ENCODE assay signal across 8 cellular contexts in the genomic region with DNA sequence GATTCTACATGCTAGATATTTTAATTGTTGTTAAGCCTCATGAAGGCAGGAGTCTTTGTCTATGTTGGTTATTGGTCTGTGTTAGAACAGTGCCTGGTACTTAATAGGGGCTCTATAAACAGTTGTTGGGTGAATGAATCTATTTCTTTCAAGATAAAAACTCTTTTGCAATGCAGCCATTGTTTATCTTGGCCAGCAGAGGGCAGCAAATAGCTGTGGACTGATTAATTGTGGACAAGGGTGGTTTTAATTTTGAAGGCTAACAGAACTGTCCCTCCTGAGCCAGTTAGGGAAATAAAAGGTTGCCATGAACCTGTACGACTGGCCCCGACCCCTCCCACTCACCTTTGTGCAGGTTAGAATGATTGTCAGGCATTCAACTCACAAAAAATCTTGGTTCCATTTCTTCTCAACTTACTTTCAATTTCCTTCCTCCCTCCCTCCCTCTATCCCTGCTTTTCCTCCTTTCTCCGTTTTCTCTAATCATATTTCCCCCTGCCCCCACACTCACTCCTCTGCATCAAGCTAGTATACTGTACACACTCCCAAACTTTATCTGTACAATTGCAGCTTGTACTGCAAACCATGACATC.
DNase-seq lines count a peak whose midpoint lies in the region; ATAC-seq, FAIRE-seq and TF ChIP-seq lines count a peak whose summit lies in the region.

No MANE protein-coding gene starts in this region.

- no peaks in the 10 kb centered on the region for H3K36me3 ChIP-seq in bronchial epithelial cell (ENCODE audit: control insufficient read depth, insufficient read depth, low read length)

- peak; percentile 1 to 43 for DNase-seq in NOMO-1 (lab: John Stamatoyannopoulos, UW; ENCODE audit: unreplicated experiment in 2 of 2)
- DNase-seq in NOMO-1 treated with dmso at 0.1 percent for 144 hours (lab: John Stamatoyannopoulos, UW; ENCODE audit: unreplicated experiment) = no peak
- DNase-seq in NCI-H1092 treated with DMSO at 0.1 percent for 48 hours (lab: John Stamatoyannopoulos, UW) = peak; percentile 23
- peak in 3 of 5 donors; percentile 10 to 23 (median 15) for DNase-seq in T-helper 1 cell
- DNase-seq in bronchial epithelial cell (ENCODE audit: low read depth) = peak; percentile 37
- peak in 1 of 2 donors; percentile 40 for DNase-seq in left colon
- DNase-seq in stimulated activated CD4-positive, alpha-beta T cell treated with anti-CD3 and anti-CD28 coated beads, Interleukin-4, amount 100 ng/mL, for 48 hours (ENCODE audit: low read depth in 2 of 2) = peak; percentile 16 to 33

- peak; percentile 60 for TF ChIP-seq CTCF in bronchial epithelial cell (IDR thresholded peaks at IDR 0.05; ENCODE audit: insufficient read depth, low read length, severe bottlenecking)

- H3K4me3 ChIP-seq in bronchial epithelial cell (ENCODE audit: low read depth, low read length) = no peak overlapping the region

- H3K27me3 ChIP-seq in bronchial epithelial cell (ENCODE audit: control insufficient read depth, insufficient read depth, low read length) = no peaks in the 10 kb centered on the region

- FAIRE-seq in bronchial epithelial cell (lab: Jason Lieb, UNC) = no peak

- ATAC-seq in left colon = peak; percentile 31
- no peak for ATAC-seq in HG03139 (IDR thresholded peaks at IDR 0.05; ENCODE audit: unreplicated experiment)

- intact Hi-C loops in left colon (cut with DNase I, micrococcal nuclease) = loop anchor here in 1 of 2 donors (10.0 kb wide), 1 partner anchor 228 kb away; no protein-coding TSS in a partner anchor
